26 cellular contexts compared by ENCODE assay signal in the genomic region with DNA sequence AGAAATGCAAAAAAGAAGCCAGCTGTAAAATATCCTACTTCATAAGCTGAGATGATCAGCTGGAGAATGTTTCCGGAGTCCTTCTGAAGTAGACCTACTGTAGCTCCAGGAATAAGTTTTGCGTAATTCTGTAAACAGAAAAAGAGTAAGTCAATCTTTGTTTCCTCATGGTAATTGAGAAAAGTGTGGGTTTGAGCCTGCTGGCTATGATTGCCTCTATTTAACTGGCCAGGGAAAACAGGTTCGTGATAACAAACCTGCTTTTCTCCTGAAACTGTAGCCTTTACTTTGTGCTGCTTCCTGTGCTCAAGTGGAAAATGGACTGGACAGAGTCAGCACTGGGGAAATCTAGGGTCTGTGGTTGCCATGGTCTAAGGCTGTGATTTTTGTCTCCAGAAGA. TPM values are rescaled to one million over a fixed set of nuclear protein-coding genes. Genes with fewer than 3 reads are reported as not detected.
A peak's percentile ranks its signal among the peaks of the same experiment; 100 is the strongest.
DNase-seq lines count a peak whose midpoint lies in the region; ATAC-seq lines count a peak whose summit lies in the region.
"Had no signal": no experiment of that assay in that cellular context is flagged by ENCODE, and none has a peak within 500 bp of the region (broad histone marks: within the 10 kb centered on the region; RNA-seq: fewer than 3 reads in every experiment).

No MANE protein-coding gene starts in this region.

- ATAC-seq in left colon (peak; percentile 77), HG02642 (IDR thresholded peaks at IDR 0.05; ENCODE audit: poor library complexity, unreplicated experiment) (no peak)
- ATAC-seq: CD8-positive, alpha-beta T cell; esophagus mucosa; stimulated activated memory B cell treated with anti-CD40 and anti-IgM and Interleukin-4, amounts not matched to agents 10 μg/mL and 1 μg/mL and 100 μg/mL, for 72 hours had no signal

- DNase-seq in HuH-7 (ENCODE audit: low spot score), result peak; percentile 23
- DNase-seq in T47D (ENCODE audit: low read depth in 1 of 2, low spot score in 1 of 2), result peak; percentile 5 to 60
- DNase-seq in left colon, result no peak
- peak; percentile 16 for DNase-seq in renal cortical epithelial cell (ENCODE audit: low read depth)
- no peak for DNase-seq in A172 (ENCODE audit: low spot score)
- DNase-seq in nucleus accumbens (lab: John Stamatoyannopoulos, UW), result no peak
- DNase-seq: activated CD4-positive, alpha-beta T cell treated with anti-CD3 and anti-CD28 coated beads, Interleukin-2, amount 50 U/mL, for 1 hour; activated CD8-positive, alpha-beta memory T cell treated with anti-CD3 and anti-CD28 coated beads, Interleukin-2, amount 50 U/mL, for 48 hours; activated naive CD8-positive, alpha-beta T cell treated with anti-CD3 and anti-CD28 coated beads, Interleukin-2, amount 10 ng/mL, durations not matched to agents 7 days and 5 days; CD8-positive, alpha-beta T cell; DMS153; effector memory CD4-positive, alpha-beta T cell; H9; head of caudate nucleus; Karpas-422; left cardiac atrium; NCI-H187 treated with DMSO at 0.1 percent for 48 hours; small intestine; stimulated activated CD4-positive, alpha-beta T cell treated with anti-CD3 and anti-CD28 coated beads, Interleukin-2, amount 100 ng/mL, for 24 hours; testis had no signal

- in situ Hi-C loops in T47D (cut with HindIII; ENCODE audit: low pct_unique_long_range_greater_than_20kb, low sequenced_read_pairs), result no loop called here

- intact Hi-C loops in left colon (cut with DNase I, micrococcal nuclease), result no loop called here

RNA-seq across cellular contexts. Expression of a gene that starts 58.1 kb away (rescaled TPM):
- total RNA-seq in left colon (10 to 100 TPM; 19.7 to 28.0 TPM), renal cortical epithelial cell (259 and 383 TPM in 2 replicates)
- 0.29 and 1.00 TPM in 2 replicates for total RNA-seq in A172 (2014; rRNA removed; shearing (Covaris generic))
- total RNA-seq: activated naive CD8-positive, alpha-beta T cell treated with anti-CD3 and anti-CD28 coated beads, Interleukin-2, amount 10 ng/mL, durations not matched to agents 7 days and 5 days; CD8-positive, alpha-beta T cell; H9; neural crest cell; SJSA1; T-helper 2 cell treated with Interferon-gamma antibody and Interleukin-4, amounts not matched to agents 100 ng/mL and 5 ng/mL, for 36 hours had no signal

Comparison
In these comparisons a context has a peak if more than half of its experiments do, and no peak if none do; other contexts are left out.
1. DNase-seq: peak in HuH-7 (single experiment), T47D (2 of 2) and renal cortical epithelial cell (single experiment); none in left colon (0 of 2), A172 (single experiment) and nucleus accumbens (0 of 56).
2. RNA of a gene that starts 58.1 kb away (total RNA-seq): 259 to 383 TPM in renal cortical epithelial cell and 19.7 to 28.0 TPM in left colon; 0.29 to 1.00 TPM in A172; every median in the first group is over 10 times any median in the second.